Comparison of ENCODE assay signal across 1 cellular context in the genomic region with DNA sequence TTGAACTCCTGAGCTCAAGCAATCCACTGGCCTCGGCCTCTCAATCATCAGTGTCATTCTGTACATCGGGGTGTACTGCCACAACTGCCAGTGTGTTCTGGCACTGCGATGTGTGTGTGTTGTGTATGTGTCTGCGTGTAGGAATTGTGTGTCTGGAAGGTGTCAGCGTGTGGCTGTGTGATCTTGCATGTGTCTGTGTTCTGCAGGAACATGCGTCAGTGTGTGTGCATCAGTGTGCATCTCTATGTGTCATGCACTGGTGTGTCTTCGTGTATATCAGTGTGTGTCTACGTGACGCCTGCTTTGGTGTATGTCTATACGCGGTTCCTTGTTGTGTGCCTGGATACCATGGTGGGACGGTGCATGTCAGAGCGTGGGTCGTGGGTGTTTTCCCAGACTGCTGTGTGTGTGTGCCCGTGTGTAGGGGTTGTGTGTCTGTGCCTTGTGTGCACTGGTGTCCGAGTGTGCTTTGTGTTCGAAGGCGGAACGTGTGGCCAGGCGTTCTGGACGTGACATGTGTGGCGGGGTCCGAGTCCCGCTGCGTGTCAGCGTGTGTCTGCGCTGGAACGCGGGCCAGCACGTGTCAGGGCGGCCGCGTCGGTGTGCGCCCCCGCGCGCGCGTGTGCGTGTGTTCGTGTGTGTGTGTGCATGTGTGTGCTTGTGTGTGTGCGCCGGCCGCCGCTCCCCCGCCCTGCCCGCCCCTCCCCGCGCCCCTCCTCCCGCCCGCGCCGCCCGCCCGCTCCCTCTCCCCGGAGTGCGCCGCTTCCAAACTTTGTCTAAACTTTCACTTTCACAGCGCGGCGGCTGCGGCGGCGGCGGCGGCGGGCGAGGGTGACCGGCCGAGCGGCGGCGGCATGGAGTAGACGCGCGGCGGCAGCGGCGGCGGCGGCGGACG.
TF ChIP-seq lines count a peak whose summit lies in the region.

A gene (plus strand): TSS at position 775 of the 895 bp plus-strand sequence. CDS start 363 bp downstream, outside the sequence.

TF ChIP-seq in HepG2, 621 proteins besides CTCF, POLR2A, EP300 and RAD21 (continued from another document and continues in another):
- TF ChIP-seq ZNF556 (CRISPR knock-in tag; IDR thresholded peaks at IDR 0.05; ENCODE audit: borderline replicate concordance) (no peak), DMAP1 (CRISPR knock-in tag; IDR thresholded peaks at IDR 0.05) (no peak), TMF1 (CRISPR knock-in tag; IDR thresholded peaks at IDR 0.05; ENCODE audit: low read depth) (no peak), ZSCAN29 (CRISPR knock-in tag; conservative IDR thresholded peaks at IDR 0.05) (no peak), MBNL3 (CRISPR knock-in tag; conservative IDR thresholded peaks at IDR 0.05) (no peak), NCOA2 (CRISPR knock-in tag; IDR thresholded peaks at IDR 0.05) (no peak), ZNF891 (CRISPR knock-in tag; IDR thresholded peaks at IDR 0.05) (0 out of 2 replicates have a peak, but pooled peaks have one; percentile 23), XRCC5 (optimal IDR thresholded peaks at IDR 0.05; ENCODE audit: low read length) (no peak), ZNF30 (CRISPR knock-in tag; IDR thresholded peaks at IDR 0.05) (no peak), CBX1 (IDR thresholded peaks at IDR 0.05; ENCODE audit: low read depth) (no peak), FOXO1 (CRISPR knock-in tag; IDR thresholded peaks at IDR 0.05) (no peak), ZFX (CRISPR knock-in tag; IDR thresholded peaks at IDR 0.05; ENCODE audit: low read depth) (0 out of 2 replicates have a peak, but pooled peaks have one; percentile 22), RCOR2 (CRISPR knock-in tag; IDR thresholded peaks at IDR 0.05) (no peak), ZNF598 (CRISPR knock-in tag; IDR thresholded peaks at IDR 0.05; ENCODE audit: borderline replicate concordance) (no peak), CREB1 (IDR thresholded peaks at IDR 0.05) (no peak), CREB1 (CRISPR knock-in tag; IDR thresholded peaks at IDR 0.05) (no peak), HCFC1 (IDR thresholded peaks at IDR 0.05; ENCODE audit: low read depth, low read length) (no peak), RBM22 (optimal IDR thresholded peaks at IDR 0.05; ENCODE audit: low read length) (no peak), AGO2 (optimal IDR thresholded peaks at IDR 0.05; ENCODE audit: low read depth, low read length) (no peak), ZNF496 (CRISPR knock-in tag; IDR thresholded peaks at IDR 0.05; ENCODE audit: insufficient replicate concordance) (no peak), ZNF777 (CRISPR knock-in tag; IDR thresholded peaks at IDR 0.05) (peak; percentile 64; the same call in 1 of the 2 replicates), RFX1 (IDR thresholded peaks at IDR 0.05) (no peak), THAP11 (CRISPR knock-in tag; IDR thresholded peaks at IDR 0.05) (no peak), MXI1 (IDR thresholded peaks at IDR 0.05; ENCODE audit: borderline replicate concordance, low read depth, low read length) (0 out of 3 replicates have a peak, but pooled peaks have one; percentile 17), ZZZ3 (CRISPR knock-in tag; IDR thresholded peaks at IDR 0.05; ENCODE audit: borderline replicate concordance) (no peak), NCOR1 (IDR thresholded peaks at IDR 0.05; ENCODE audit: borderline replicate concordance, low read length) (no peak), GZF1 (CRISPR knock-in tag; IDR thresholded peaks at IDR 0.05) (no peak), DNMT1 (CRISPR knock-in tag; IDR thresholded peaks at IDR 0.05) (0 out of 2 replicates have a peak, but pooled peaks have one; percentile 78)
- TF ChIP-seq, protein P1, sequence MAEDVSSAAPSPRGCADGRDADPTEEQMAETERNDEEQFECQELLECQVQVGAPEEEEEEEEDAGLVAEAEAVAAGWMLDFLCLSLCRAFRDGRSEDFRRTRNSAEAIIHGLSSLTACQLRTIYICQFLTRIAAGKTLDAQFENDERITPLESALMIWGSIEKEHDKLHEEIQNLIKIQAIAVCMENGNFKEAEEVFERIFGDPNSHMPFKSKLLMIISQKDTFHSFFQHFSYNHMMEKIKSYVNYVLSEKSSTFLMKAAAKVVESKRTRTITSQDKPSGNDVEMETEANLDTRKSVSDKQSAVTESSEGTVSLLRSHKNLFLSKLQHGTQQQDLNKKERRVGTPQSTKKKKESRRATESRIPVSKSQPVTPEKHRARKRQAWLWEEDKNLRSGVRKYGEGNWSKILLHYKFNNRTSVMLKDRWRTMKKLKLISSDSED (CRISPR knock-in tag; IDR thresholded peaks at IDR 0.05) = no peak
- TF ChIP-seq, protein P2, sequence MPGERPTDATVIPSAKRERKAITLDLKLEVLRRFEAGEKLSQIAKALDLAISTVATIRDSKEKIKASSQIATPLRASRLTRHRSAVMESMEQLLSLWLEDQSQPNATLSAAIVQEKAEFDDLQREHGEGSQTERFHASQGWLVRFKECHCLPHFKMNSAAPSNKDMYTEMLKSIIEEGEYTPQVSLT (CRISPR knock-in tag; IDR thresholded peaks at IDR 0.05; ENCODE audit: borderline replicate concordance, low read depth) = no peak
- TF ChIP-seq, protein P3, sequence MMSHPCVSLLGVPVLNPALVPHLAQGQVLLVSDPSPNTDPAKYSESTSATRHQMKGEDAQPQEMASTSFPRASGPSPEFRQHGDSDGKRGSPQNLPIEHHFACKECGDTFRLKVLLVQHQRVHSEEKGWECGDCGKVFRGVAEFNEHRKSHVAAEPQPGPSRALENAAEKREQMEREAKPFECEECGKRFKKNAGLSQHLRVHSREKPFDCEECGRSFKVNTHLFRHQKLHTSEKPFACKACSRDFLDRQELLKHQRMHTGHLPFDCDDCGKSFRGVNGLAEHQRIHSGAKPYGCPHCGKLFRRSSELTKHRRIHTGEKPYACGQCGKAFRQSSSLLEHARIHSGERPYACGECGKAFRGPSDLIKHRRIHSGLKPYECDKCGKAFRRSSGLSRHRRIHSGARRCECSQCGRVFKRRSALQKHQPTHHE (CRISPR knock-in tag; IDR thresholded peaks at IDR 0.05; ENCODE audit: borderline replicate concordance) = no peak
- TF ChIP-seq, protein P4, sequence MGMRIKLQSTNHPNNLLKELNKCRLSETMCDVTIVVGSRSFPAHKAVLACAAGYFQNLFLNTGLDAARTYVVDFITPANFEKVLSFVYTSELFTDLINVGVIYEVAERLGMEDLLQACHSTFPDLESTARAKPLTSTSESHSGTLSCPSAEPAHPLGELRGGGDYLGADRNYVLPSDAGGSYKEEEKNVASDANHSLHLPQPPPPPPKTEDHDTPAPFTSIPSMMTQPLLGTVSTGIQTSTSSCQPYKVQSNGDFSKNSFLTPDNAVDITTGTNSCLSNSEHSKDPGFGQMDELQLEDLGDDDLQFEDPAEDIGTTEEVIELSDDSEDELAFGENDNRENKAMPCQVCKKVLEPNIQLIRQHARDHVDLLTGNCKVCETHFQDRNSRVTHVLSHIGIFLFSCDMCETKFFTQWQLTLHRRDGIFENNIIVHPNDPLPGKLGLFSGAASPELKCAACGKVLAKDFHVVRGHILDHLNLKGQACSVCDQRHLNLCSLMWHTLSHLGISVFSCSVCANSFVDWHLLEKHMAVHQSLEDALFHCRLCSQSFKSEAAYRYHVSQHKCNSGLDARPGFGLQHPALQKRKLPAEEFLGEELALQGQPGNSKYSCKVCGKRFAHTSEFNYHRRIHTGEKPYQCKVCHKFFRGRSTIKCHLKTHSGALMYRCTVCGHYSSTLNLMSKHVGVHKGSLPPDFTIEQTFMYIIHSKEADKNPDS (CRISPR knock-in tag; IDR thresholded peaks at IDR 0.05) = no peak
- TF ChIP-seq, protein P5, sequence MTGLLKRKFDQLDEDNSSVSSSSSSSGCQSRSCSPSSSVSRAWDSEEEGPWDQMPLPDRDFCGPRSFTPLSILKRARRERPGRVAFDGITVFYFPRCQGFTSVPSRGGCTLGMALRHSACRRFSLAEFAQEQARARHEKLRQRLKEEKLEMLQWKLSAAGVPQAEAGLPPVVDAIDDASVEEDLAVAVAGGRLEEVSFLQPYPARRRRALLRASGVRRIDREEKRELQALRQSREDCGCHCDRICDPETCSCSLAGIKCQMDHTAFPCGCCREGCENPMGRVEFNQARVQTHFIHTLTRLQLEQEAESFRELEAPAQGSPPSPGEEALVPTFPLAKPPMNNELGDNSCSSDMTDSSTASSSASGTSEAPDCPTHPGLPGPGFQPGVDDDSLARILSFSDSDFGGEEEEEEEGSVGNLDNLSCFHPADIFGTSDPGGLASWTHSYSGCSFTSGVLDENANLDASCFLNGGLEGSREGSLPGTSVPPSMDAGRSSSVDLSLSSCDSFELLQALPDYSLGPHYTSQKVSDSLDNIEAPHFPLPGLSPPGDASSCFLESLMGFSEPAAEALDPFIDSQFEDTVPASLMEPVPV (CRISPR knock-in tag; IDR thresholded peaks at IDR 0.05) = no peak
- TF ChIP-seq, protein P6, sequence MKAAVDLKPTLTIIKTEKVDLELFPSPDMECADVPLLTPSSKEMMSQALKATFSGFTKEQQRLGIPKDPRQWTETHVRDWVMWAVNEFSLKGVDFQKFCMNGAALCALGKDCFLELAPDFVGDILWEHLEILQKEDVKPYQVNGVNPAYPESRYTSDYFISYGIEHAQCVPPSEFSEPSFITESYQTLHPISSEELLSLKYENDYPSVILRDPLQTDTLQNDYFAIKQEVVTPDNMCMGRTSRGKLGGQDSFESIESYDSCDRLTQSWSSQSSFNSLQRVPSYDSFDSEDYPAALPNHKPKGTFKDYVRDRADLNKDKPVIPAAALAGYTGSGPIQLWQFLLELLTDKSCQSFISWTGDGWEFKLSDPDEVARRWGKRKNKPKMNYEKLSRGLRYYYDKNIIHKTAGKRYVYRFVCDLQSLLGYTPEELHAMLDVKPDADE (CRISPR knock-in tag; IDR thresholded peaks at IDR 0.05) = no peak
- TF ChIP-seq, protein P7, sequence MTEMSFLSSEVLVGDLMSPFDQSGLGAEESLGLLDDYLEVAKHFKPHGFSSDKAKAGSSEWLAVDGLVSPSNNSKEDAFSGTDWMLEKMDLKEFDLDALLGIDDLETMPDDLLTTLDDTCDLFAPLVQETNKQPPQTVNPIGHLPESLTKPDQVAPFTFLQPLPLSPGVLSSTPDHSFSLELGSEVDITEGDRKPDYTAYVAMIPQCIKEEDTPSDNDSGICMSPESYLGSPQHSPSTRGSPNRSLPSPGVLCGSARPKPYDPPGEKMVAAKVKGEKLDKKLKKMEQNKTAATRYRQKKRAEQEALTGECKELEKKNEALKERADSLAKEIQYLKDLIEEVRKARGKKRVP (CRISPR knock-in tag; IDR thresholded peaks at IDR 0.05) = no peak
- TF ChIP-seq, protein P8, sequence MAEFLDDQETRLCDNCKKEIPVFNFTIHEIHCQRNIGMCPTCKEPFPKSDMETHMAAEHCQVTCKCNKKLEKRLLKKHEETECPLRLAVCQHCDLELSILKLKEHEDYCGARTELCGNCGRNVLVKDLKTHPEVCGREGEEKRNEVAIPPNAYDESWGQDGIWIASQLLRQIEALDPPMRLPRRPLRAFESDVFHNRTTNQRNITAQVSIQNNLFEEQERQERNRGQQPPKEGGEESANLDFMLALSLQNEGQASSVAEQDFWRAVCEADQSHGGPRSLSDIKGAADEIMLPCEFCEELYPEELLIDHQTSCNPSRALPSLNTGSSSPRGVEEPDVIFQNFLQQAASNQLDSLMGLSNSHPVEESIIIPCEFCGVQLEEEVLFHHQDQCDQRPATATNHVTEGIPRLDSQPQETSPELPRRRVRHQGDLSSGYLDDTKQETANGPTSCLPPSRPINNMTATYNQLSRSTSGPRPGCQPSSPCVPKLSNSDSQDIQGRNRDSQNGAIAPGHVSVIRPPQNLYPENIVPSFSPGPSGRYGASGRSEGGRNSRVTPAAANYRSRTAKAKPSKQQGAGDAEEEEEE (CRISPR knock-in tag; IDR thresholded peaks at IDR 0.05; ENCODE audit: borderline replicate concordance) = no peak
- TF ChIP-seq, protein P9, sequence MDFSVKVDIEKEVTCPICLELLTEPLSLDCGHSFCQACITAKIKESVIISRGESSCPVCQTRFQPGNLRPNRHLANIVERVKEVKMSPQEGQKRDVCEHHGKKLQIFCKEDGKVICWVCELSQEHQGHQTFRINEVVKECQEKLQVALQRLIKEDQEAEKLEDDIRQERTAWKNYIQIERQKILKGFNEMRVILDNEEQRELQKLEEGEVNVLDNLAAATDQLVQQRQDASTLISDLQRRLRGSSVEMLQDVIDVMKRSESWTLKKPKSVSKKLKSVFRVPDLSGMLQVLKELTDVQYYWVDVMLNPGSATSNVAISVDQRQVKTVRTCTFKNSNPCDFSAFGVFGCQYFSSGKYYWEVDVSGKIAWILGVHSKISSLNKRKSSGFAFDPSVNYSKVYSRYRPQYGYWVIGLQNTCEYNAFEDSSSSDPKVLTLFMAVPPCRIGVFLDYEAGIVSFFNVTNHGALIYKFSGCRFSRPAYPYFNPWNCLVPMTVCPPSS (IDR thresholded peaks at IDR 0.05) = no peak
- TF ChIP-seq, protein P10, sequence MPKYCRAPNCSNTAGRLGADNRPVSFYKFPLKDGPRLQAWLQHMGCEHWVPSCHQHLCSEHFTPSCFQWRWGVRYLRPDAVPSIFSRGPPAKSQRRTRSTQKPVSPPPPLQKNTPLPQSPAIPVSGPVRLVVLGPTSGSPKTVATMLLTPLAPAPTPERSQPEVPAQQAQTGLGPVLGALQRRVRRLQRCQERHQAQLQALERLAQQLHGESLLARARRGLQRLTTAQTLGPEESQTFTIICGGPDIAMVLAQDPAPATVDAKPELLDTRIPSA (CRISPR knock-in tag; IDR thresholded peaks at IDR 0.05; ENCODE audit: borderline replicate concordance) = no peak
- TF ChIP-seq, protein P11, sequence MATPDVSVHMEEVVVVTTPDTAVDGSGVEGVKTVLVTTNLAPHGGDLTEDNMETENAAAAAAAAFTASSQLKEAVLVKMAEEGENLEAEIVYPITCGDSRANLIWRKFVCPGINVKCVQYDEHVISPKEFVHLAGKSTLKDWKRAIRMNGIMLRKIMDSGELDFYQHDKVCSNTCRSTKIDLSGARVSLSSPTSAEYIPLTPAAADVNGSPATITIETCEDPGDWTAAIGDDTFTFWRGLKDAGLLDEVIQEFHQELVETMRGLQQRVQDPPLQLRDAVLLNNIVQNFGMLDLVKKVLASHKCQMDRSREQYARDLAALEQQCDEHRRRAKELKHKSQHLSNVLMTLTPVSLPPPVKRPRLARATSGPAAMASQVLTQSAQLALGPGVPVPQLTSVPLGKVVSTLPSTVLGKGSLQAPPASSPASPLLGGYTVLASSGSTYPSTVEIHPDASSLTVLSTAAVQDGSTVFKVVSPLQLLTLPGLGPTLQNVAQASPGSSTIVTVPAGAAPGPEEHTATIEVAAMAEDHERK (CRISPR knock-in tag; IDR thresholded peaks at IDR 0.05; ENCODE audit: low read depth) = no peak
- TF ChIP-seq, protein P12, sequence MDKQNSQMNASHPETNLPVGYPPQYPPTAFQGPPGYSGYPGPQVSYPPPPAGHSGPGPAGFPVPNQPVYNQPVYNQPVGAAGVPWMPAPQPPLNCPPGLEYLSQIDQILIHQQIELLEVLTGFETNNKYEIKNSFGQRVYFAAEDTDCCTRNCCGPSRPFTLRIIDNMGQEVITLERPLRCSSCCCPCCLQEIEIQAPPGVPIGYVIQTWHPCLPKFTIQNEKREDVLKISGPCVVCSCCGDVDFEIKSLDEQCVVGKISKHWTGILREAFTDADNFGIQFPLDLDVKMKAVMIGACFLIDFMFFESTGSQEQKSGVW (CRISPR knock-in tag; IDR thresholded peaks at IDR 0.05; ENCODE audit: borderline replicate concordance) = no peak
- TF ChIP-seq, protein P13, sequence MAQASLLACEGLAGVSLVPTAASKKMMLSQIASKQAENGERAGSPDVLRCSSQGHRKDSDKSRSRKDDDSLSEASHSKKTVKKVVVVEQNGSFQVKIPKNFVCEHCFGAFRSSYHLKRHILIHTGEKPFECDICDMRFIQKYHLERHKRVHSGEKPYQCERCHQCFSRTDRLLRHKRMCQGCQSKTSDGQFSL (CRISPR knock-in tag; IDR thresholded peaks at IDR 0.05) = no peak
- TF ChIP-seq, protein P14, sequence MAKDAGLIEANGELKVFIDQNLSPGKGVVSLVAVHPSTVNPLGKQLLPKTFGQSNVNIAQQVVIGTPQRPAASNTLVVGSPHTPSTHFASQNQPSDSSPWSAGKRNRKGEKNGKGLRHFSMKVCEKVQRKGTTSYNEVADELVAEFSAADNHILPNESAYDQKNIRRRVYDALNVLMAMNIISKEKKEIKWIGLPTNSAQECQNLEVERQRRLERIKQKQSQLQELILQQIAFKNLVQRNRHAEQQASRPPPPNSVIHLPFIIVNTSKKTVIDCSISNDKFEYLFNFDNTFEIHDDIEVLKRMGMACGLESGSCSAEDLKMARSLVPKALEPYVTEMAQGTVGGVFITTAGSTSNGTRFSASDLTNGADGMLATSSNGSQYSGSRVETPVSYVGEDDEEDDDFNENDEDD (CRISPR knock-in tag; IDR thresholded peaks at IDR 0.05; ENCODE audit: borderline replicate concordance) = peak; percentile 55; the same call in 1 of the 2 replicates
